1 cellular context compared by ENCODE assay signal in the genomic region with DNA sequence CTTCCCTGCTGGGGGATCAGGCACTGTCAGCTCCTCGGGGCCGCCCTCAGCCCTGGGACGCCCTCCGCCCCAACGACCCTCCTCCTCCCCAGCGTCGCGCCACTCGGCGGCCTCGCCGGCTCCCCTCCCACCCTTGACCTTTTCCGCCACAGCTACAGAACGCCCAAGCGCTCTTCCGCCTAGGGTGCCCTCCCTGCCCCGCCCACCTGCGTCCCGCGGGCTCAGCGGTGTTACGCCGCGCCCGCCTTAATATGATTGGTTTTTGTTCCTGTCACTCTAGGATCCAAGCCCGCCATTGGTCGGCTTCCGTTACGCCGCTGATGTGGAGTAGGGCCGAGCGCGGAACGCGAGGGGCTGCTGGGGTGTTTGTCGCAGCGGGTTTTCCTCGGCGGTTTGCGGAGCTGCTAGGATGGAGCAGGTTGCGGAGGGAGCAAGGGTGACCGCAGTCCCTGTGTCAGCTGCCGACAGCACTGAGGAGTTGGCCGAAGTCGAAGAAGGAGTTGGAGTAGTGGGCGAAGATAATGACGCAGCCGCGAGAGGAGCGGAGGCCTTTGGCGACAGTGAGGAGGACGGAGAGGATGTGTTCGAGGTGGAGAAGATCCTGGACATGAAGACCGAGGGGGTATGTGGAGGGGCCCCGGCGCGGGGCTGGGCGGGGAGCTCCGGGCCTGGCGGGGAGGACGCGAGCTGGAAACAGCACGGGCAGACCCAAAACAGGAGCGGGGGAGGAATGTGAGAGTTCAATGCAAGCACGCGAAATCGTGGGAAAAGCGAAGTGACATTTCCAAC.
TF ChIP-seq lines count a peak whose summit lies in the region.

A gene with protein sequence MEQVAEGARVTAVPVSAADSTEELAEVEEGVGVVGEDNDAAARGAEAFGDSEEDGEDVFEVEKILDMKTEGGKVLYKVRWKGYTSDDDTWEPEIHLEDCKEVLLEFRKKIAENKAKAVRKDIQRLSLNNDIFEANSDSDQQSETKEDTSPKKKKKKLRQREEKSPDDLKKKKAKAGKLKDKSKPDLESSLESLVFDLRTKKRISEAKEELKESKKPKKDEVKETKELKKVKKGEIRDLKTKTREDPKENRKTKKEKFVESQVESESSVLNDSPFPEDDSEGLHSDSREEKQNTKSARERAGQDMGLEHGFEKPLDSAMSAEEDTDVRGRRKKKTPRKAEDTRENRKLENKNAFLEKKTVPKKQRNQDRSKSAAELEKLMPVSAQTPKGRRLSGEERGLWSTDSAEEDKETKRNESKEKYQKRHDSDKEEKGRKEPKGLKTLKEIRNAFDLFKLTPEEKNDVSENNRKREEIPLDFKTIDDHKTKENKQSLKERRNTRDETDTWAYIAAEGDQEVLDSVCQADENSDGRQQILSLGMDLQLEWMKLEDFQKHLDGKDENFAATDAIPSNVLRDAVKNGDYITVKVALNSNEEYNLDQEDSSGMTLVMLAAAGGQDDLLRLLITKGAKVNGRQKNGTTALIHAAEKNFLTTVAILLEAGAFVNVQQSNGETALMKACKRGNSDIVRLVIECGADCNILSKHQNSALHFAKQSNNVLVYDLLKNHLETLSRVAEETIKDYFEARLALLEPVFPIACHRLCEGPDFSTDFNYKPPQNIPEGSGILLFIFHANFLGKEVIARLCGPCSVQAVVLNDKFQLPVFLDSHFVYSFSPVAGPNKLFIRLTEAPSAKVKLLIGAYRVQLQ (plus strand): TSS at position 320 of the 789 bp plus-strand sequence. CDS start 90 bp downstream, at position 410.

TF ChIP-seq in GM23338, 12 proteins besides CTCF, POLR2A, EP300 and RAD21 (continued from another document):
- TF ChIP-seq, protein P1, sequence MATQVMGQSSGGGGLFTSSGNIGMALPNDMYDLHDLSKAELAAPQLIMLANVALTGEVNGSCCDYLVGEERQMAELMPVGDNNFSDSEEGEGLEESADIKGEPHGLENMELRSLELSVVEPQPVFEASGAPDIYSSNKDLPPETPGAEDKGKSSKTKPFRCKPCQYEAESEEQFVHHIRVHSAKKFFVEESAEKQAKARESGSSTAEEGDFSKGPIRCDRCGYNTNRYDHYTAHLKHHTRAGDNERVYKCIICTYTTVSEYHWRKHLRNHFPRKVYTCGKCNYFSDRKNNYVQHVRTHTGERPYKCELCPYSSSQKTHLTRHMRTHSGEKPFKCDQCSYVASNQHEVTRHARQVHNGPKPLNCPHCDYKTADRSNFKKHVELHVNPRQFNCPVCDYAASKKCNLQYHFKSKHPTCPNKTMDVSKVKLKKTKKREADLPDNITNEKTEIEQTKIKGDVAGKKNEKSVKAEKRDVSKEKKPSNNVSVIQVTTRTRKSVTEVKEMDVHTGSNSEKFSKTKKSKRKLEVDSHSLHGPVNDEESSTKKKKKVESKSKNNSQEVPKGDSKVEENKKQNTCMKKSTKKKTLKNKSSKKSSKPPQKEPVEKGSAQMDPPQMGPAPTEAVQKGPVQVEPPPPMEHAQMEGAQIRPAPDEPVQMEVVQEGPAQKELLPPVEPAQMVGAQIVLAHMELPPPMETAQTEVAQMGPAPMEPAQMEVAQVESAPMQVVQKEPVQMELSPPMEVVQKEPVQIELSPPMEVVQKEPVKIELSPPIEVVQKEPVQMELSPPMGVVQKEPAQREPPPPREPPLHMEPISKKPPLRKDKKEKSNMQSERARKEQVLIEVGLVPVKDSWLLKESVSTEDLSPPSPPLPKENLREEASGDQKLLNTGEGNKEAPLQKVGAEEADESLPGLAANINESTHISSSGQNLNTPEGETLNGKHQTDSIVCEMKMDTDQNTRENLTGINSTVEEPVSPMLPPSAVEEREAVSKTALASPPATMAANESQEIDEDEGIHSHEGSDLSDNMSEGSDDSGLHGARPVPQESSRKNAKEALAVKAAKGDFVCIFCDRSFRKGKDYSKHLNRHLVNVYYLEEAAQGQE (IDR thresholded peaks at IDR 0.05; ENCODE audit: unreplicated experiment) = no peak
- TF ChIP-seq, protein P2, sequence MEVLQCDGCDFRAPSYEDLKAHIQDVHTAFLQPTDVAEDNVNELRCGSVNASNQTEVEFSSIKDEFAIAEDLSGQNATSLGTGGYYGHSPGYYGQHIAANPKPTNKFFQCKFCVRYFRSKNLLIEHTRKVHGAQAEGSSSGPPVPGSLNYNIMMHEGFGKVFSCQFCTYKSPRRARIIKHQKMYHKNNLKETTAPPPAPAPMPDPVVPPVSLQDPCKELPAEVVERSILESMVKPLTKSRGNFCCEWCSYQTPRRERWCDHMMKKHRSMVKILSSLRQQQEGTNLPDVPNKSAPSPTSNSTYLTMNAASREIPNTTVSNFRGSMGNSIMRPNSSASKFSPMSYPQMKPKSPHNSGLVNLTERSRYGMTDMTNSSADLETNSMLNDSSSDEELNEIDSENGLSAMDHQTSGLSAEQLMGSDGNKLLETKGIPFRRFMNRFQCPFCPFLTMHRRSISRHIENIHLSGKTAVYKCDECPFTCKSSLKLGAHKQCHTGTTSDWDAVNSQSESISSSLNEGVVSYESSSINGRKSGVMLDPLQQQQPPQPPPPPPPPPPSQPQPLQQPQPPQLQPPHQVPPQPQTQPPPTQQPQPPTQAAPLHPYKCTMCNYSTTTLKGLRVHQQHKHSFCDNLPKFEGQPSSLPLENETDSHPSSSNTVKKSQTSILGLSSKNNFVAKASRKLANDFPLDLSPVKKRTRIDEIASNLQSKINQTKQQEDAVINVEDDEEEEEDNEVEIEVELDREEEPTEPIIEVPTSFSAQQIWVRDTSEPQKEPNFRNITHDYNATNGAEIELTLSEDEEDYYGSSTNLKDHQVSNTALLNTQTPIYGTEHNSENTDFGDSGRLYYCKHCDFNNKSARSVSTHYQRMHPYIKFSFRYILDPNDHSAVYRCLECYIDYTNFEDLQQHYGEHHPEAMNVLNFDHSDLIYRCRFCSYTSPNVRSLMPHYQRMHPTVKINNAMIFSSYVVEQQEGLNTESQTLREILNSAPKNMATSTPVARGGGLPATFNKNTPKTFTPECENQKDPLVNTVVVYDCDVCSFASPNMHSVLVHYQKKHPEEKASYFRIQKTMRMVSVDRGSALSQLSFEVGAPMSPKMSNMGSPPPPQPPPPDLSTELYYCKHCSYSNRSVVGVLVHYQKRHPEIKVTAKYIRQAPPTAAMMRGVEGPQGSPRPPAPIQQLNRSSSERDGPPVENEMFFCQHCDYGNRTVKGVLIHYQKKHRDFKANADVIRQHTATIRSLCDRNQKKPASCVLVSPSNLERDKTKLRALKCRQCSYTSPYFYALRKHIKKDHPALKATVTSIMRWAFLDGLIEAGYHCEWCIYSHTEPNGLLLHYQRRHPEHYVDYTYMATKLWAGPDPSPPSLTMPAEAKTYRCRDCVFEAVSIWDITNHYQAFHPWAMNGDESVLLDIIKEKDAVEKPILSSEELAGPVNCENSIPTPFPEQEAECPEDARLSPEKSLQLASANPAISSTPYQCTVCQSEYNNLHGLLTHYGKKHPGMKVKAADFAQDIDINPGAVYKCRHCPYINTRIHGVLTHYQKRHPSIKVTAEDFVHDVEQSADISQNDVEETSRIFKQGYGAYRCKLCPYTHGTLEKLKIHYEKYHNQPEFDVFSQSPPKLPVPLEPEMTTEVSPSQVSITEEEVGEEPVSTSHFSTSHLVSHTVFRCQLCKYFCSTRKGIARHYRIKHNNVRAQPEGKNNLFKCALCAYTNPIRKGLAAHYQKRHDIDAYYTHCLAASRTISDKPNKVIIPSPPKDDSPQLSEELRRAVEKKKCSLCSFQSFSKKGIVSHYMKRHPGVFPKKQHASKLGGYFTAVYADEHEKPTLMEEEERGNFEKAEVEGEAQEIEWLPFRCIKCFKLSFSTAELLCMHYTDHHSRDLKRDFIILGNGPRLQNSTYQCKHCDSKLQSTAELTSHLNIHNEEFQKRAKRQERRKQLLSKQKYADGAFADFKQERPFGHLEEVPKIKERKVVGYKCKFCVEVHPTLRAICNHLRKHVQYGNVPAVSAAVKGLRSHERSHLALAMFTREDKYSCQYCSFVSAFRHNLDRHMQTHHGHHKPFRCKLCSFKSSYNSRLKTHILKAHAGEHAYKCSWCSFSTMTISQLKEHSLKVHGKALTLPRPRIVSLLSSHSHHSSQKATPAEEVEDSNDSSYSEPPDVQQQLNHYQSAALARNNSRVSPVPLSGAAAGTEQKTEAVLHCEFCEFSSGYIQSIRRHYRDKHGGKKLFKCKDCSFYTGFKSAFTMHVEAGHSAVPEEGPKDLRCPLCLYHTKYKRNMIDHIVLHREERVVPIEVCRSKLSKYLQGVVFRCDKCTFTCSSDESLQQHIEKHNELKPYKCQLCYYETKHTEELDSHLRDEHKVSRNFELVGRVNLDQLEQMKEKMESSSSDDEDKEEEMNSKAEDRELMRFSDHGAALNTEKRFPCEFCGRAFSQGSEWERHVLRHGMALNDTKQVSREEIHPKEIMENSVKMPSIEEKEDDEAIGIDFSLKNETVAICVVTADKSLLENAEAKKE (CRISPR knock-in tag; IDR thresholded peaks at IDR 0.05) = no peak
- TF ChIP-seq EZH2 (IDR thresholded peaks at IDR 0.05; ENCODE audit: low read depth, unreplicated experiment) (no peak), STAT1 (IDR thresholded peaks at IDR 0.05; ENCODE audit: unreplicated experiment) (no peak), POLR2AphosphoS5 (IDR thresholded peaks at IDR 0.05; ENCODE audit: low read depth) (peak; percentile 61)
